10 cellular contexts compared by ENCODE assay signal in genomic region chr11:84398017-84398626, GRCh38.
A peak's percentile ranks its signal among the peaks of the same experiment; 100 is the strongest.
DNase-seq lines count a peak whose midpoint lies in the region; ATAC-seq and TF ChIP-seq lines count a peak whose summit lies in the region.
"Had no signal": no experiment of that assay in that cellular context is flagged by ENCODE, and none has a peak within 500 bp of the region (broad histone marks: within the 10 kb centered on the region; RNA-seq: fewer than 3 reads in every experiment).

No MANE protein-coding gene starts in this region.

- no peak overlapping the region for H2AFZ ChIP-seq in smooth muscle cell (ENCODE audit: low read depth)

- ATAC-seq in GM18861 (IDR thresholded peaks at IDR 0.05; ENCODE audit: unreplicated experiment) (no peak), heart left ventricle (no peak)
- ATAC-seq: effector memory CD8-positive, alpha-beta T cell; right cardiac atrium had no signal

- H3K27ac ChIP-seq in smooth muscle cell (ENCODE audit: low read depth) (no peak overlapping the region), heart left ventricle (no peak overlapping the region)

- H3K27me3 ChIP-seq in smooth muscle cell (ENCODE audit: low read depth) (no peaks in the 10 kb centered on the region), heart left ventricle (no peaks in the 10 kb centered on the region)

- H3K4me1 ChIP-seq in smooth muscle cell (ENCODE audit: low read depth), result no peaks in the 10 kb centered on the region
- H3K4me1 ChIP-seq in heart left ventricle, result no peaks in the 10 kb centered on the region

- DNase-seq in NCI-H748 (lab: John Stamatoyannopoulos, UW; ENCODE audit: unreplicated experiment), result peak; percentile 0
- DNase-seq in NCI-H748 treated with DMSO at 0.1 percent for 48 hours (lab: John Stamatoyannopoulos, UW), result no peak
- peak; percentile 1 for DNase-seq in NCI-H345 treated with DMSO at 0.1 percent for 48 hours (lab: John Stamatoyannopoulos, UW; ENCODE audit: unreplicated experiment)
- peak; percentile 61 to 66 for DNase-seq in cardiac fibroblast (ENCODE audit: low read depth in 2 of 2)
- DNase-seq in smooth muscle cell (lab: John Stamatoyannopoulos, UW; ENCODE audit: unreplicated experiment), result no peak
- no peak for DNase-seq in ureter (ENCODE audit: low spot score)
- DNase-seq in heart left ventricle, result no peak
- DNase-seq: effector memory CD8-positive, alpha-beta T cell; right cardiac atrium had no signal

- 63% methylated on average over 3 of the region's 3 CpGs for WGBS in smooth muscle cell (ENCODE audit: low lambda C conversion rate)
- 71 to 81% (median 78%) methylated on average over 3 of the region's 3 CpGs for WGBS in heart left ventricle, 4 donors

- no peak overlapping the region for H3K4me2 ChIP-seq in smooth muscle cell

- H3K9me3 ChIP-seq in smooth muscle cell (replicated peaks; ENCODE audit: low read depth), result no peaks in the 10 kb centered on the region
- H3K9me3 ChIP-seq in heart left ventricle, result no peaks in the 10 kb centered on the region

- no peak overlapping the region for H3K4me3 ChIP-seq in cardiac fibroblast (replicated peaks in 1 of 2; ENCODE audit: low read depth in 2 of 2, low read length in 2 of 2)
- H3K4me3 ChIP-seq in smooth muscle cell, result no peak overlapping the region
- no peak overlapping the region for H3K4me3 ChIP-seq in heart left ventricle

- H3K79me2 ChIP-seq in smooth muscle cell (ENCODE audit: low read depth), result no peaks in the 10 kb centered on the region

- no peaks in the 10 kb centered on the region for H3K36me3 ChIP-seq in smooth muscle cell (ENCODE audit: low read depth)
- H3K36me3 ChIP-seq in heart left ventricle, result no peaks in the 10 kb centered on the region

- no peaks in the 10 kb centered on the region for H4K20me1 ChIP-seq in smooth muscle cell (ENCODE audit: low read depth)

- no peak for TF ChIP-seq POLR2A in heart left ventricle (IDR thresholded peaks at IDR 0.05)

- peak; percentile 47 for TF ChIP-seq CTCF in cardiac fibroblast (IDR thresholded peaks at IDR 0.05; ENCODE audit: low read depth, low read length)
- peak; percentile 43 for TF ChIP-seq CTCF in smooth muscle cell (IDR thresholded peaks at IDR 0.05; ENCODE audit: borderline replicate concordance, insufficient read depth, poor library complexity, severe bottlenecking)
- peak in 5 of 12 donors; percentile 18 to 31 (median 21) for TF ChIP-seq CTCF in heart left ventricle (IDR thresholded peaks at IDR 0.05)

- no peaks in the 10 kb centered on the region for H3F3A ChIP-seq in smooth muscle cell (ENCODE audit: low read depth)

- intact Hi-C loops in heart left ventricle (cut with DNase I), result loop anchor here in 3 of 10 donors (5.0 to 10.0 kb wide), 2 partner anchors 124 to 127 kb away; no protein-coding TSS in a partner anchor

- no peak overlapping the region for H3K9ac ChIP-seq in smooth muscle cell (ENCODE audit: low read depth)

Comparison
In these comparisons a context has a peak if more than half of its experiments do, and no peak if none do; other contexts are left out.
1. DNase-seq: peak in NCI-H748 (single experiment), NCI-H345 treated with DMSO at 0.1 percent for 48 hours (single experiment) and cardiac fibroblast (2 of 2); none in NCI-H748 treated with DMSO at 0.1 percent for 48 hours (single experiment), smooth muscle cell (single experiment), ureter (single experiment) and heart left ventricle (0 of 5).